In genomic region chr4:6751611-6752485, GRCh38 we compare ENCODE assay signal across 10 cellular contexts. TPM values are rescaled to one million over a fixed set of nuclear protein-coding genes. Genes with fewer than 3 reads are reported as not detected.
A peak's percentile ranks its signal among the peaks of the same experiment; 100 is the strongest.
DNase-seq lines count a peak whose midpoint lies in the region; ATAC-seq, FAIRE-seq and TF ChIP-seq lines count a peak whose summit lies in the region.
"Had no signal": no experiment of that assay in that cellular context is flagged by ENCODE, and none has a peak within 500 bp of the region (broad histone marks: within the 10 kb centered on the region; RNA-seq: fewer than 3 reads in every experiment).

No MANE protein-coding gene starts in this region.

- no peaks in the 10 kb centered on the region for H3K27me3 Mint-ChIP-seq in stimulated activated naive CD8-positive, alpha-beta T cell treated with anti-CD3 and anti-CD28 coated beads, Interleukin-15, Interleukin-2, amounts not matched to agents 100 ng/mL and 50 ng/mL, for 24 hours
- peaks cover 2% of the 10 kb centered on the region for H3K27me3 Mint-ChIP-seq in T-helper 2 cell treated with Interferon-gamma antibody and Interleukin-4, amounts not matched to agents 5 μg/mL and 100 μg/mL, for 36 hours (ENCODE audit: low read depth)

- no peaks in the 10 kb centered on the region for H3K36me3 Mint-ChIP-seq in stimulated activated naive CD8-positive, alpha-beta T cell treated with anti-CD3 and anti-CD28 coated beads, Interleukin-15, Interleukin-2, amounts not matched to agents 100 ng/mL and 50 ng/mL, for 24 hours (ENCODE audit: low read depth)
- H3K36me3 Mint-ChIP-seq in T-helper 2 cell treated with Interferon-gamma antibody and Interleukin-4, amounts not matched to agents 5 μg/mL and 100 μg/mL, for 36 hours (ENCODE audit: low read depth) = no peaks in the 10 kb centered on the region

- FAIRE-seq in urothelium cell line (lab: Jason Lieb, UNC) = no peak

- peak overlapping the region; percentile 45 for H3K4me3 Mint-ChIP-seq in stimulated activated naive CD8-positive, alpha-beta T cell treated with anti-CD3 and anti-CD28 coated beads, Interleukin-15, Interleukin-2, amounts not matched to agents 100 ng/mL and 50 ng/mL, for 24 hours
- peak overlapping the region; percentile 63 for H3K4me3 Mint-ChIP-seq in T-helper 2 cell treated with Interferon-gamma antibody and Interleukin-4, amounts not matched to agents 5 μg/mL and 100 μg/mL, for 36 hours

- no peak for DNase-seq in stimulated activated naive CD8-positive, alpha-beta T cell treated with anti-CD3 and anti-CD28 coated beads, Interleukin-15, Interleukin-2, amounts not matched to agents 100 U/mL and 50 U/mL, for 24 hours
- no peak for DNase-seq in T-helper 2 cell treated with Interferon-gamma antibody and Interleukin-4, amounts not matched to agents 5 μg/mL and 100 μg/mL, for 36 hours (ENCODE audit: low spot score)
- DNase-seq in fibroblast of villous mesenchyme (ENCODE audit: low read depth) = peak; percentile 22
- no peak for DNase-seq in NOMO-1 treated with DMSO at 0.1 percent for 48 hours (lab: John Stamatoyannopoulos, UW; ENCODE audit: unreplicated experiment)
- no peak for DNase-seq in urothelium cell line (ENCODE audit: low spot score)
- no peak for DNase-seq in NCI-H524 (lab: John Stamatoyannopoulos, UW)
- no peak for DNase-seq in DMS79 treated with DMSO at 0.1 percent for 48 hours (lab: John Stamatoyannopoulos, UW)
- DNase-seq: left ventricle myocardium superior had no signal

- no peak for ATAC-seq in stimulated activated naive CD8-positive, alpha-beta T cell treated with anti-CD3 and anti-CD28 coated beads, Interleukin-15, Interleukin-2, amounts not matched to agents 100 U/mL and 50 U/mL, for 24 hours
- ATAC-seq: left ventricle myocardium superior had no signal

- no peak overlapping the region for H3K27ac Mint-ChIP-seq in stimulated activated naive CD8-positive, alpha-beta T cell treated with anti-CD3 and anti-CD28 coated beads, Interleukin-15, Interleukin-2, amounts not matched to agents 100 ng/mL and 50 ng/mL, for 24 hours
- H3K27ac Mint-ChIP-seq in T-helper 2 cell treated with Interferon-gamma antibody and Interleukin-4, amounts not matched to agents 5 μg/mL and 100 μg/mL, for 36 hours = peak overlapping the region; percentile 75

- no peaks in the 10 kb centered on the region for H3K9me3 Mint-ChIP-seq in stimulated activated naive CD8-positive, alpha-beta T cell treated with anti-CD3 and anti-CD28 coated beads, Interleukin-15, Interleukin-2, amounts not matched to agents 100 ng/mL and 50 ng/mL, for 24 hours
- no peaks in the 10 kb centered on the region for H3K9me3 Mint-ChIP-seq in T-helper 2 cell treated with Interferon-gamma antibody and Interleukin-4, amounts not matched to agents 5 μg/mL and 100 μg/mL, for 36 hours

- TF ChIP-seq CTCF in fibroblast of villous mesenchyme (IDR thresholded peaks at IDR 0.05; ENCODE audit: insufficient read depth, low read depth, low read length) = no peak

- H3K4me3 ChIP-seq in fibroblast of villous mesenchyme (ENCODE audit: low read depth, low read length) = no peak overlapping the region
- H3K4me3 ChIP-seq: ascending aorta had no signal

- H3K4me1 Mint-ChIP-seq in stimulated activated naive CD8-positive, alpha-beta T cell treated with anti-CD3 and anti-CD28 coated beads, Interleukin-15, Interleukin-2, amounts not matched to agents 100 ng/mL and 50 ng/mL, for 24 hours (ENCODE audit: low read depth) = peaks cover 8% of the 10 kb centered on the region
- H3K4me1 Mint-ChIP-seq in T-helper 2 cell treated with Interferon-gamma antibody and Interleukin-4, amounts not matched to agents 5 μg/mL and 100 μg/mL, for 36 hours (ENCODE audit: low read depth) = peaks cover 8% of the 10 kb centered on the region

RNA-seq across cellular contexts. Expression of gene KIAA0232, which starts 30.7 kb away (rescaled TPM):
- 23.2 and 29.8 TPM in 2 replicates for total RNA-seq in fibroblast of villous mesenchyme

RNA-seq across cellular contexts. Expression of gene BLOC1S4, which starts 35.9 kb away (rescaled TPM):
- 10.4 and 12.6 TPM in 2 replicates for total RNA-seq in fibroblast of villous mesenchyme

RNA-seq across cellular contexts. Expression of gene MRFAP1L1, which starts 42.2 kb away (rescaled TPM):
- total RNA-seq in fibroblast of villous mesenchyme = 34.1 and 42.7 TPM in 2 replicates

RNA-seq across cellular contexts. Expression of gene S100P, which starts 58.2 kb away (rescaled TPM):
- not detected in 2 replicates for total RNA-seq in fibroblast of villous mesenchyme
- total RNA-seq: ascending aorta had no signal
